ENCODE assay signal across 21 cellular contexts in genomic region chr6:136034422-136034821, GRCh38.
DNase-seq lines count a peak whose midpoint lies in the region; ATAC-seq and TF ChIP-seq lines count a peak whose summit lies in the region.
"Had no signal": no experiment of that assay in that cellular context is flagged by ENCODE, and none has a peak within 500 bp of the region (broad histone marks: within the 10 kb centered on the region; RNA-seq: fewer than 3 reads in every experiment).

No MANE protein-coding gene starts in this region.

- H3K4ac ChIP-seq in IMR-90 (ENCODE audit: low read depth, low read length), result no peak overlapping the region

- POLR2A ChIA-PET in IMR-90 (lab: Charles Lee; ENCODE audit: unreplicated experiment), result no interaction called here

- BruUV-seq in IMR-90 (replicated peaks; lab: Mats Ljungman, UMichigan), result no TSS peak

- H3K27me3 ChIP-seq in heart left ventricle (no peaks in the 10 kb centered on the region), IMR-90 (ENCODE audit: control insufficient read depth, insufficient read depth, low read length) (no peaks in the 10 kb centered on the region), uterus (no peaks in the 10 kb centered on the region)

- in situ Hi-C loops in IMR-90 (cut with MboI; ENCODE audit: low sequenced_read_pairs), result no loop called here

- H2AFZ ChIP-seq in IMR-90 (replicated peaks; ENCODE audit: low read length, poor library complexity), result no peak overlapping the region

- H3K9me3 ChIP-seq in heart left ventricle (no peaks in the 10 kb centered on the region), IMR-90 (ENCODE audit: control insufficient read depth, insufficient read depth, low read length) (no peaks in the 10 kb centered on the region), uterus (no peaks in the 10 kb centered on the region)
- H3K9me3 ChIP-seq: prostate gland, thoracic aorta had no signal

- H3K4me3 ChIP-seq in heart left ventricle (no peak overlapping the region), IMR-90 (ENCODE audit: insufficient read depth, low read depth, low read length) (no peak overlapping the region), choroid plexus epithelial cell (ENCODE audit: low read depth, low read length) (no peak overlapping the region), uterus (no peak overlapping the region)
- H3K4me3 ChIP-seq: prostate gland, thoracic aorta had no signal

- H3K9me1 ChIP-seq in IMR-90 (ENCODE audit: insufficient read depth, low read length), result peaks cover 11% of the 10 kb centered on the region

- peaks cover 28 to 58% of the 10 kb centered on the region in 2 experiments; a peak in 3 of 4 replicates for H3K79me1 ChIP-seq in IMR-90 (ENCODE audit: low read depth in 1 of 2, low read length in 2 of 2)

- H3K27ac ChIP-seq in heart left ventricle (peak overlapping the region in 11 of 12 donors; percentile 39 to 91 (median 84)), IMR-90 (ENCODE audit: insufficient read depth, low read length) (peak overlapping the region; percentile 20; the same call in 1 of the 2 replicates), uterus (peak overlapping the region; percentile 77 to 89)
- H3K27ac ChIP-seq: prostate gland, RWPE1, thoracic aorta had no signal

- H3K36me3 ChIP-seq in heart left ventricle (no peaks in the 10 kb centered on the region), IMR-90 (ENCODE audit: control insufficient read depth, insufficient read depth, low read length) (no peaks in the 10 kb centered on the region), uterus (no peaks in the 10 kb centered on the region)
- H3K36me3 ChIP-seq: prostate gland, thoracic aorta had no signal

- H3K9ac ChIP-seq in IMR-90 (ENCODE audit: low read depth, low read length), result no peak overlapping the region

- dilution Hi-C loops in IMR-90 (cut with HindIII; ENCODE audit: low sequenced_read_pairs, unreplicated experiment), result no loop called here

- H3K23ac ChIP-seq in IMR-90 (ENCODE audit: low read depth, low read length), result no peak overlapping the region

- no peak overlapping the region for H3K56ac ChIP-seq in IMR-90 (ENCODE audit: extremely low read depth, insufficient read depth, low read length)

- H4K8ac ChIP-seq in IMR-90 (ENCODE audit: low read depth in 2 of 2, low read length in 2 of 2), result 0 out of 4 replicates have a peak overlapping the region, but pooled peaks of 1 of the 2 experiments have one; percentile 2

- H2AK5ac ChIP-seq in IMR-90 (ENCODE audit: low read depth, low read length), result peak overlapping the region; percentile 72

- 0 out of 2 replicates have a peak overlapping the region, but pooled peaks have one; percentile 10 for H3K14ac ChIP-seq in IMR-90 (replicated peaks; ENCODE audit: low read depth, low read length)

- CTCF ChIA-PET in IMR-90 (lab: Yijun Ruan, JAX), result interaction anchor here (1.7 kb wide), 1 partner anchor 192 kb away, joined by 7 read pairs; no protein-coding TSS in a partner anchor

- H2BK20ac ChIP-seq in IMR-90 (ENCODE audit: low read depth, low read length), result peak overlapping the region; percentile 9; the same call in 1 of the 2 replicates

- H3K4me1 ChIP-seq in heart left ventricle (peaks cover 0 to 55% (median 32%) of the 10 kb centered on the region in 12 donors), IMR-90 (ENCODE audit: control insufficient read depth, insufficient read depth, low read length) (peaks cover 22% of the 10 kb centered on the region), uterus (peaks cover 0 to 10% of the 10 kb centered on the region in 2 donors)
- H3K4me1 ChIP-seq: prostate gland had no signal

- TF ChIP-seq POLR2A in heart left ventricle (IDR thresholded peaks at IDR 0.05), result no peak
- TF ChIP-seq POLR2A in IMR-90 (IDR thresholded peaks at IDR 0.05; ENCODE audit: low read depth, low read length), result no peak
- no peak for TF ChIP-seq POLR2A in uterus (IDR thresholded peaks at IDR 0.05)

- no peak overlapping the region for H3K4me2 ChIP-seq in IMR-90 (ENCODE audit: low read depth, low read length)

- TF ChIP-seq RAD21 in IMR-90 (IDR thresholded peaks at IDR 0.05; ENCODE audit: low read length), result no peak

- H2BK5ac ChIP-seq in IMR-90 (ENCODE audit: low read depth, low read length, poor library complexity, severe bottlenecking), result no peak overlapping the region

- peak overlapping the region; percentile 41; the same call in 1 of the 2 replicates for H4K91ac ChIP-seq in IMR-90 (ENCODE audit: insufficient read depth, low read depth, low read length)

- no peak overlapping the region for H4K5ac ChIP-seq in IMR-90 (ENCODE audit: low read depth, low read length)

- ATAC-seq in heart left ventricle (no peak), Right ventricle myocardium inferior (no peak), IMR-90 (ENCODE audit: low read depth) (no peak), GM18873 (IDR thresholded peaks at IDR 0.05; ENCODE audit: low FRiP score, unreplicated experiment) (no peak)
- ATAC-seq: left ventricle myocardium superior had no signal

- H4K20me1 ChIP-seq in IMR-90 (ENCODE audit: insufficient read depth, low read length), result no peaks in the 10 kb centered on the region

- TF ChIP-seq CTCF in heart left ventricle (IDR thresholded peaks at IDR 0.05) (no peak), IMR-90 (conservative IDR thresholded peaks at IDR 0.05; ENCODE audit: low read depth, low read length) (no peak), choroid plexus epithelial cell (conservative IDR thresholded peaks at IDR 0.05; ENCODE audit: low read depth, low read length) (peak; percentile 5), uterus (IDR thresholded peaks at IDR 0.05) (no peak)

- intact Hi-C loops in heart left ventricle (cut with DNase I), result loop anchor here in 6 of 10 donors (5.0 to 10.0 kb wide), 6 partner anchors 70 to 500 kb away; no protein-coding TSS in a partner anchor
- intact Hi-C loops in Right ventricle myocardium inferior (cut with DNase I), result loop anchor here (5.0 kb wide), 1 partner anchor 193 kb away; no protein-coding TSS in a partner anchor
- intact Hi-C loops in IMR-90 (cut with micrococcal nuclease), result loop anchor here (10.0 kb wide), 1 partner anchor 120 kb away; no protein-coding TSS in a partner anchor
- intact Hi-C loops in uterus (cut with DNase I; ENCODE audit: low total_unique reads), result no loop called here

- H2BK15ac ChIP-seq in IMR-90 (ENCODE audit: low read depth, low read length), result peak overlapping the region; percentile 15; the same call in 1 of the 3 replicates

- H3K18ac ChIP-seq in IMR-90 (ENCODE audit: low read depth, low read length), result peak overlapping the region; percentile 7; the same call in 1 of the 2 replicates

- H2AK9ac ChIP-seq in IMR-90 (replicated peaks; ENCODE audit: low read depth, low read length, poor library complexity), result no peak overlapping the region

- 66 to 96% (median 89%) methylated on average over 2 of the region's 2 CpGs for whole genome bisulfite sequencing in heart left ventricle, 4 donors
- no CpG with 5 or more reads among the region's 2 CpGs for WGBS in IMR-90 (ENCODE audit: extremely low coverage in 2 of 2, insufficient read length in 1 of 2), 2 experiments

- DNase-seq in heart left ventricle (no peak), Right ventricle myocardium inferior (ENCODE audit: missing footprints) (no peak), IMR-90 (no peak), choroid plexus epithelial cell (ENCODE audit: low read depth) (no peak), uterus (no peak), SHP77 (lab: John Stamatoyannopoulos, UW) (no peak), NCI-H446 treated with DMSO at 0.1 percent for 48 hours (lab: John Stamatoyannopoulos, UW) (no peak)
- DNase-seq: activated CD4-positive, alpha-beta T cell treated with anti-CD3 and anti-CD28 coated beads, Interleukin-2, amount 10 ng/mL, durations not matched to agents 7 days and 5 days; activated gamma-delta T cell; activated T-cell treated with anti-CD3 and anti-CD28 coated beads, Interleukin-2, amount 50 U/mL, for 24 hours; DMS53; GDM1; islet precursor cell; left ventricle myocardium superior; NCI-H1105; NCI-H187 treated with DMSO at 0.1 percent for 48 hours; NCI-H526 had no signal

- H2BK120ac ChIP-seq in IMR-90 (ENCODE audit: low read depth, low read length), result 0 out of 2 replicates have a peak overlapping the region, but pooled peaks have one; percentile 39

TF ChIP-seq in IMR-90, 13 proteins besides CTCF, POLR2A, EP300 and RAD21:
- TF ChIP-seq CEBPB (IDR thresholded peaks at IDR 0.05; ENCODE audit: low read depth, low read length) (no peak), RCOR1 (IDR thresholded peaks at IDR 0.05; ENCODE audit: insufficient replicate concordance, low read length) (no peak), USF2 (IDR thresholded peaks at IDR 0.05; ENCODE audit: low read depth, low read length) (no peak), CHD1 (IDR thresholded peaks at IDR 0.05; ENCODE audit: low read depth, low read length) (no peak), NFE2L2 (IDR thresholded peaks at IDR 0.05; ENCODE audit: low read depth, low read length) (no peak), SMC3 (IDR thresholded peaks at IDR 0.05; ENCODE audit: low read depth, low read length) (no peak), MXI1 (IDR thresholded peaks at IDR 0.05; ENCODE audit: borderline replicate concordance, low read depth, low read length) (no peak), MAFK (IDR thresholded peaks at IDR 0.05; ENCODE audit: low read depth, low read length) (no peak), FOS (IDR thresholded peaks at IDR 0.05; ENCODE audit: low read depth, low read length) (no peak), ELK1 (IDR thresholded peaks at IDR 0.05; ENCODE audit: borderline replicate concordance, low read depth, low read length) (no peak), RFX5 (IDR thresholded peaks at IDR 0.05; ENCODE audit: low read depth, low read length) (no peak), MAZ (IDR thresholded peaks at IDR 0.05; ENCODE audit: borderline replicate concordance, low read depth, low read length) (no peak), BHLHE40 (IDR thresholded peaks at IDR 0.05; ENCODE audit: low read depth, low read length) (no peak)

Comparison
In these comparisons a context has a peak if more than half of its experiments do, and no peak if none do; other contexts are left out.
1. H3K27ac ChIP-seq: peak in every context shown above with its lines; median percentile 84 in heart left ventricle; 83 in uterus; 20 in IMR-90.